ENCODE assay signal across 13 cellular contexts in genomic region chr17:2189231-2189630, GRCh38.
A peak's percentile ranks its signal among the peaks of the same experiment; 100 is the strongest.
DNase-seq lines count a peak whose midpoint lies in the region; ATAC-seq and TF ChIP-seq lines count a peak whose summit lies in the region.
"Had no signal": no experiment of that assay in that cellular context is flagged by ENCODE, and none has a peak within 500 bp of the region (broad histone marks: within the 10 kb centered on the region; RNA-seq: fewer than 3 reads in every experiment).

No MANE protein-coding gene starts in this region.

- no peaks in the 10 kb centered on the region for H3K9me3 ChIP-seq in T-helper 17 cell (ENCODE audit: control insufficient read depth, low read length, poor library complexity, severe bottlenecking)
- H3K9me3 ChIP-seq in heart left ventricle, result no peaks in the 10 kb centered on the region
- no peaks in the 10 kb centered on the region for H3K9me3 ChIP-seq in uterus
- H3K9me3 ChIP-seq: body of pancreas had no signal

- H3K4me3 ChIP-seq in heart left ventricle, result no peak overlapping the region
- H3K4me3 ChIP-seq in uterus, result no peak overlapping the region
- H3K4me3 ChIP-seq: body of pancreas had no signal

- peaks cover 0 to 43% (median 21%) of the 10 kb centered on the region in 9 donors for H3K36me3 ChIP-seq in heart left ventricle
- no peaks in the 10 kb centered on the region for H3K36me3 ChIP-seq in uterus

- H3K4me1 ChIP-seq in heart left ventricle (peaks cover 10 to 57% (median 47%) of the 10 kb centered on the region in 12 donors), uterus (peaks cover 13 to 22% of the 10 kb centered on the region in 2 donors)
- H3K4me1 ChIP-seq: body of pancreas had no signal

- H3K27me3 ChIP-seq in heart left ventricle, result no peaks in the 10 kb centered on the region
- H3K27me3 ChIP-seq in uterus, result no peaks in the 10 kb centered on the region
- H3K27me3 ChIP-seq: body of pancreas had no signal

- no peak overlapping the region for H3K4me3 Mint-ChIP-seq in T-helper 17 cell
- H3K4me3 Mint-ChIP-seq: CD8-positive, alpha-beta T cell had no signal

- intact Hi-C loops in heart left ventricle (cut with DNase I) (no loop called here), sciatic nerve (cut with DNase I) (no loop called here), uterus (cut with DNase I; ENCODE audit: low total_unique reads) (no loop called here)

- H3K4me1 Mint-ChIP-seq in T-helper 17 cell, result peaks cover 51% of the 10 kb centered on the region

- H3K27ac Mint-ChIP-seq in T-helper 17 cell, result peak overlapping the region; percentile 16
- H3K27ac Mint-ChIP-seq: CD8-positive, alpha-beta T cell had no signal

- TF ChIP-seq POLR2A in heart left ventricle (IDR thresholded peaks at IDR 0.05) (no peak), uterus (IDR thresholded peaks at IDR 0.05) (no peak)

- H3K27me3 Mint-ChIP-seq in T-helper 17 cell, result no peaks in the 10 kb centered on the region

- WGBS in heart left ventricle, 4 donors, result 37 to 65% (median 40%) methylated on average over 3 to 4 of the region's 4 CpGs

- peak overlapping the region in 11 of 12 donors; percentile 41 to 82 (median 73) for H3K27ac ChIP-seq in heart left ventricle
- peak overlapping the region; percentile 77 to 86 for H3K27ac ChIP-seq in uterus
- H3K27ac ChIP-seq: body of pancreas had no signal

- peaks cover 24% of the 10 kb centered on the region for H3K36me3 Mint-ChIP-seq in T-helper 17 cell (ENCODE audit: low read depth)

- DNase-seq in T-helper 17 cell, result no peak
- peak in 2 of 5 donors; percentile 45 to 50 for DNase-seq in heart left ventricle
- no peak for DNase-seq in sciatic nerve (ENCODE audit: low spot score)
- DNase-seq in uterus, result peak in 1 of 2 donors; percentile 28
- no peak for DNase-seq in NOMO-1 (lab: John Stamatoyannopoulos, UW; ENCODE audit: unreplicated experiment in 2 of 2)
- DNase-seq in HuH-7.5 (ENCODE audit: low spot score), result no peak
- DNase-seq in T-helper 1 cell, result no peak
- DNase-seq: activated CD4-positive, CD25-positive, alpha-beta regulatory T cell treated with anti-CD3 and anti-CD28 coated beads, Interleukin-2, amount 50 U/mL, for 72 hours; body of pancreas; CD8-positive, alpha-beta T cell; effector CD8-positive, alpha-beta T cell; NCI-H69 had no signal

- no peak for TF ChIP-seq CTCF in heart left ventricle (IDR thresholded peaks at IDR 0.05)
- no peak for TF ChIP-seq CTCF in uterus (IDR thresholded peaks at IDR 0.05)

- no peak for ATAC-seq in T-helper 17 cell
- peak; percentile 18 to 62 (median 52) for ATAC-seq in heart left ventricle
- peak; percentile 29 for ATAC-seq in sciatic nerve
- ATAC-seq: body of pancreas; CD8-positive, alpha-beta T cell; HepG2 had no signal
